Comparison of ENCODE assay signal across 8 cellular contexts in genomic region chr12:69284131-69284530, GRCh38. TPM values are rescaled to one million over a fixed set of nuclear protein-coding genes. Genes with fewer than 3 reads are reported as not detected.
DNase-seq lines count a peak whose midpoint lies in the region; ATAC-seq and TF ChIP-seq lines count a peak whose summit lies in the region.

No MANE protein-coding gene starts in this region.

- H3K4me1 ChIP-seq in right cardiac atrium (ENCODE audit: control insufficient read depth, insufficient read depth, low read length) = no peaks in the 10 kb centered on the region

- H3K4me3 ChIP-seq in astrocyte of the cerebellum (ENCODE audit: low read depth, low read length) = peak overlapping the region; percentile 12
- H3K4me3 ChIP-seq in right cardiac atrium (ENCODE audit: low read length) = peak overlapping the region; percentile 42

- H3K9me3 ChIP-seq in right cardiac atrium (ENCODE audit: control insufficient read depth, low read length) = no peaks in the 10 kb centered on the region

- in situ Hi-C loops in astrocyte of the cerebellum (cut with HindIII; ENCODE audit: low sequenced_read_pairs) = no loop called here

- no peaks in the 10 kb centered on the region for H3K27me3 ChIP-seq in right cardiac atrium (ENCODE audit: control insufficient read depth, insufficient read depth)

- H3K27ac ChIP-seq in right cardiac atrium (ENCODE audit: low read length) = no peak overlapping the region

- peak; percentile 32 for TF ChIP-seq CTCF in astrocyte of the cerebellum (IDR thresholded peaks at IDR 0.05; ENCODE audit: low read depth, low read length, missing control alignments)

- intact Hi-C loops in right cardiac atrium (cut with DNase I) = no loop called here
- intact Hi-C loops in posterior vena cava (cut with DNase I) = no loop called here

- ATAC-seq in HG02885 (IDR thresholded peaks at IDR 0.05; ENCODE audit: poor library complexity, unreplicated experiment) = peak; percentile 71
- ATAC-seq in right cardiac atrium = peak; percentile 89 to 91
- no peak for ATAC-seq in HG03025 (IDR thresholded peaks at IDR 0.05; ENCODE audit: low FRiP score, unreplicated experiment)
- ATAC-seq in HG02938 (IDR thresholded peaks at IDR 0.05; ENCODE audit: unreplicated experiment) = no peak

- DNase-seq in ELR (ENCODE audit: low read depth) (peak; percentile 89), NOMO-1 treated with DMSO at 0.1 percent for 48 hours (lab: John Stamatoyannopoulos, UW; ENCODE audit: unreplicated experiment) (peak; percentile 67), astrocyte of the cerebellum (ENCODE audit: low read depth) (peak; percentile 53), right cardiac atrium (peak; percentile 86 to 94 (median 93)), posterior vena cava (ENCODE audit: low spot score) (peak; percentile 95)

- under 1% methylated on average over 19 of the region's 19 CpGs for WGBS in right cardiac atrium

RNA-seq across cellular contexts. Expression of gene CPSF6, which starts 44.8 kb away (rescaled TPM):
- total RNA-seq in right cardiac atrium (10 to 100 TPM; 32.0 to 44.8 (median 41.2) TPM), posterior vena cava (10 to 100 TPM; 42.9 to 44.9 TPM)
- 21.1 TPM for polyA plus RNA-seq in right cardiac atrium

Comparison
In these comparisons a context has a peak if more than half of its experiments do, and no peak if none do; other contexts are left out.
1. ATAC-seq: peak in HG02885 (single experiment) and right cardiac atrium (2 of 2); none in HG03025 (single experiment) and HG02938 (single experiment).
2. Peak in every context shown above with its lines, with median percentiles within 50 percentile points of each other: DNase-seq.